ENCODE assay signal across 25 cellular contexts in the genomic region with DNA sequence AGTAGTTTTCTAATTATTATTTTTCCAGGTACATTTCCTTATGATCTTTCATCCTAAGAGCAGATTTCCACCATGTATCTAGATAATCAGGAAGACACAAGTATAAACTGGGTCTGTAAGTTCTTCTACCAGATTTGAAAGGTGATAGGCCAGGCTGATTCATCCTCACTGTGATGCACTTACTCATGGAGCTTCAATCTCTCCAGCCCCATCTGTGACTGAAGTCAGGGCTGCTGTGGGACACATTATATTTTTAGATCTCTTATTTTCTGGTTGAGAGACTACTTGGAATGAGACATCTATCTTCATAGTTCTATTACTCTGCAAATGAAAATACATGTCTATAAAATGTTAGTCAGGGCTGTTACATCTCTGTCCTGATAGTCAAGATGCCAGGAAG.
A peak's percentile ranks its signal among the peaks of the same experiment; 100 is the strongest.
DNase-seq lines count a peak whose midpoint lies in the region; ATAC-seq and TF ChIP-seq lines count a peak whose summit lies in the region.
"Had no signal": no experiment of that assay in that cellular context is flagged by ENCODE, and none has a peak within 500 bp of the region (broad histone marks: within the 10 kb centered on the region; RNA-seq: fewer than 3 reads in every experiment).

No MANE protein-coding gene starts in this region.

- DNase-seq in HS-5 (ENCODE audit: low read depth) (peak; percentile 50), foreskin fibroblast (peak; percentile 39 to 43), CD14-positive monocyte (ENCODE audit: low spot score) (no peak), GM19240 (ENCODE audit: insufficient read length, low spot score) (no peak), COLO668 (lab: John Stamatoyannopoulos, UW; ENCODE audit: unreplicated experiment) (no peak)
- DNase-seq: activated CD8-positive, alpha-beta memory T cell treated with anti-CD3 and anti-CD28 coated beads, Interleukin-2, amount 50 U/mL, for 48 hours; activated effector memory CD4-positive, alpha-beta T cell treated with Interleukin-2 at 50 U/mL for 16 hours; activated naive CD8-positive, alpha-beta T cell treated with anti-CD3 and anti-CD28 coated beads, Interleukin-2, amount 50 U/mL, for 24 hours; COR-L47; erythroblast; H7; left ventricle myocardium inferior; NCI-H1436; NCI-H2171 treated with DMSO at 0.1 percent for 48 hours; NCI-H748 treated with DMSO at 0.1 percent for 48 hours; psoas muscle; SIG-M5; small intestine; stimulated activated CD4-positive, alpha-beta T cell treated with anti-CD3 and anti-CD28 coated beads, Interleukin-4, amount 100 ng/mL, for 1 hour; stimulated activated naive CD8-positive, alpha-beta T cell treated with anti-CD3 and anti-CD28 coated beads, Interleukin-15, Interleukin-2, amounts not matched to agents 100 U/mL and 50 U/mL, for 24 hours; tibial artery had no signal

- ATAC-seq in HG03439 (IDR thresholded peaks at IDR 0.05; ENCODE audit: unreplicated experiment), result no peak
- ATAC-seq: activated naive CD8-positive, alpha-beta T cell treated with anti-CD3 and anti-CD28 coated beads, Interleukin-2, amount 50 U/mL, for 24 hours; stimulated activated naive CD8-positive, alpha-beta T cell treated with anti-CD3 and anti-CD28 coated beads, Interleukin-15, Interleukin-2, amounts not matched to agents 100 U/mL and 50 U/mL, for 24 hours had no signal

- H3K4me3 ChIP-seq in foreskin fibroblast (ENCODE audit: low read depth in 1 of 2, low read length in 2 of 2), result no peak overlapping the region
- H3K4me3 ChIP-seq: left ventricle myocardium inferior, psoas muscle, tibial artery had no signal

- TF ChIP-seq CTCF in VCaP (conservative IDR thresholded peaks at IDR 0.05) (no peak), foreskin fibroblast (IDR thresholded peaks at IDR 0.05; ENCODE audit: low read depth, low read length) (no peak), CD14-positive monocyte (IDR thresholded peaks at IDR 0.05) (no peak)

- peaks cover 1 to 6% (median 2%) of the 10 kb centered on the region in 3 donors for H3K27me3 Mint-ChIP-seq in CD14-positive monocyte (ENCODE audit: low read depth in 3 of 3)

- H3K27ac ChIP-seq in VCaP, result peak overlapping the region; percentile 26; the same call in 1 of the 2 replicates
- H3K27ac ChIP-seq: left ventricle myocardium inferior, psoas muscle, tibial artery had no signal

- peaks cover 0 to 5% (median 2%) of the 10 kb centered on the region in 7 donors for H3K9me3 Mint-ChIP-seq in CD14-positive monocyte
- H3K9me3 Mint-ChIP-seq: activated naive CD8-positive, alpha-beta T cell treated with anti-CD3 and anti-CD28 coated beads, Interleukin-2, amount 50 U/mL, for 24 hours had no signal

- H3K36me3 Mint-ChIP-seq in CD14-positive monocyte, result no peaks in the 10 kb centered on the region

- no peaks in the 10 kb centered on the region for H3K4me1 Mint-ChIP-seq in CD14-positive monocyte
- H3K4me1 Mint-ChIP-seq: activated naive CD8-positive, alpha-beta T cell treated with anti-CD3 and anti-CD28 coated beads, Interleukin-2, amount 50 U/mL, for 24 hours; B cell had no signal

- no peak overlapping the region for H3K27ac Mint-ChIP-seq in CD14-positive monocyte
- H3K27ac Mint-ChIP-seq: activated naive CD8-positive, alpha-beta T cell treated with anti-CD3 and anti-CD28 coated beads, Interleukin-2, amount 50 U/mL, for 24 hours; B cell; T-helper 1 cell treated with Interleukin-12 subunit alpha and Interleukin-12 subunit beta and Interleukin-4 antibody, amounts not matched to agents 30 μg/mL and 1 μg/mL, for 36 hours had no signal

- intact Hi-C loops in CD14-positive monocyte (cut with micrococcal nuclease), result no loop called here

- no peak overlapping the region for H3K4me3 Mint-ChIP-seq in CD14-positive monocyte
- H3K4me3 Mint-ChIP-seq: activated naive CD8-positive, alpha-beta T cell treated with anti-CD3 and anti-CD28 coated beads, Interleukin-2, amount 50 U/mL, for 24 hours; B cell; T-helper 1 cell treated with Interleukin-12 subunit alpha and Interleukin-12 subunit beta and Interleukin-4 antibody, amounts not matched to agents 30 μg/mL and 1 μg/mL, for 36 hours had no signal

Comparison
In these comparisons a context has a peak if more than half of its experiments do, and no peak if none do; other contexts are left out.
1. DNase-seq: peak in HS-5 (single experiment) and foreskin fibroblast (2 of 2); none in CD14-positive monocyte (single experiment), GM19240 (single experiment) and COLO668 (single experiment).